ENCODE assay signal across 23 cellular contexts in the genomic region with DNA sequence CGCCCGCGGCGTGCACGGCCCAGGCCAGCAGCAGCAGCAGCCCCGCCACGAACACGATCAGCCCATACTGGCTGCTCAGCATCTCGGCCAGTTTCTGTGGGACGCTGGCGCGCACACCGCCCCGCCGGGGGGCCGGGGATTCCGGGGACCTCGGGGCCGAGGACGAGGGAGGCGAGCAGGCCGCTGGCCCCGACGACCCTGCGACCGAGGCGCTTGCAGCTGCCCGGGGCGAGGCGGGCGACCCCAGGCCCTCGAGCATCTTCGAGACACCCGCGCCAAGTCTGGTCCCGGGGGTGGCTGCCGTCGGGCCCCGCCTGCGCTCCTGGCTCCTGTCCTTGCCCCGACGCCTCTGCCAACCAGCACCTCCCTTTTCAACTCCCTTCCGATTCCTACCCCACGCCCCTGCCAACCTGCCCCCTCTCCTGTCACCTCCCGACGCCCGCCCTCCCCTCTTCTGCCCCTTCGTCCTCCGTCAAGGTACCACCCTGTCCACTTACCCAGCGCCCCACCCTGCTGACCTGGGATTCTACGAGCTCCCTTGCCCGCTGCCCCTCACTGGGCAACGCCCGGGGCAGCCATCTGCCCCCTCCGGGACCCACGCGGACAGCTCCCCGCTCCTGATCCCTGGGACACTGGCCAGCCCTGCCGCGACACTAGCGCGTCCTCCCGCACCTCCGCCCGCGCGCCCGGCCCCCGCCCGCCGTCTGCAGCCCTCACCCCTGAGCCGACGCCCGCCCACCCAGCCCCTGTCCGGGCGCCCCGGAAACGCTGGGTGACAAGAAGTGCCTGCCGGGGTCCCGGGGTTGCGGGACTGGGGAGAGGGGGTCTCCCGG. TPM values are rescaled to one million over a fixed set of nuclear protein-coding genes. Genes with fewer than 3 reads are reported as not detected.
DNase-seq lines count a peak whose midpoint lies in the region; ATAC-seq and TF ChIP-seq lines count a peak whose summit lies in the region.
"Had no signal": no experiment of that assay in that cellular context is flagged by ENCODE, and none has a peak within 500 bp of the region (broad histone marks: within the 10 kb centered on the region; RNA-seq: fewer than 3 reads in every experiment).

A gene with protein sequence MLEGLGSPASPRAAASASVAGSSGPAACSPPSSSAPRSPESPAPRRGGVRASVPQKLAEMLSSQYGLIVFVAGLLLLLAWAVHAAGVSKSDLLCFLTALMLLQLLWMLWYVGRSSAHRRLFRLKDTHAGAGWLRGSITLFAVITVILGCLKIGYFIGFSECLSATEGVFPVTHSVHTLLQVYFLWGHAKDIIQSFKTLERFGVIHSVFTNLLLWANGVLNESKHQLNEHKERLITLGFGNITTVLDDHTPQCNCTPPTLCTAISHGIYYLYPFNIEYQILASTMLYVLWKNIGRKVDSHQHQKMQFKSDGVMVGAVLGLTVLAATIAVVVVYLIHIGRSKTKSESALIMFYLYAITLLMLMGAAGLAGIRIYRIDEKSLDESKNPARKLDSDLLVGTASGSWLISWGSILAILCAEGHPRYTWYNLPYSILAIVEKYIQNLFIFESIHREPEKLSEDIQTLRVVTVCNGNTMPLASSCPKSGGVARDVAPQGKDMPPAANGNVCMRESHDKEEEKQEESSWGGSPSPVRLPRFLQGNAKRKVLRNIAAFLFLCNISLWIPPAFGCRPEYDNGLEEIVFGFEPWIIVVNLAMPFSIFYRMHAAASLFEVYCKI (minus strand): TSS at position 324 of the 833 bp plus-strand sequence. CDS start 65 bp downstream, at position 259.

- no peaks in the 10 kb centered on the region for H3K9me3 Mint-ChIP-seq in stimulated activated naive CD8-positive, alpha-beta T cell treated with anti-CD3 and anti-CD28 coated beads, Interleukin-15, Interleukin-2, amounts not matched to agents 100 ng/mL and 50 ng/mL, for 24 hours
- no peaks in the 10 kb centered on the region for H3K9me3 Mint-ChIP-seq in stimulated activated naive CD8-positive, alpha-beta T cell treated with anti-CD3 and anti-CD28 coated beads, Interleukin-15, amount 100 ng/mL, for 72 hours
- H3K9me3 Mint-ChIP-seq in naive B cell, result peaks cover 3 to 6% (median 5%) of the 10 kb centered on the region in 7 donors
- H3K9me3 Mint-ChIP-seq: activated naive CD4-positive, alpha-beta T cell treated with anti-CD3 and anti-CD28 coated beads for 36 hours; dendritic cell treated with granulocyte-macrophage colony-stimulating factor and Interleukin-4, amounts not matched to agents 40 ng/mL and 50 ng/mL, for 4 days had no signal

- H3K27me3 Mint-ChIP-seq in stimulated activated naive CD8-positive, alpha-beta T cell treated with anti-CD3 and anti-CD28 coated beads, Interleukin-15, Interleukin-2, amounts not matched to agents 100 ng/mL and 50 ng/mL, for 24 hours, result peaks cover 62% of the 10 kb centered on the region
- peaks cover 84% of the 10 kb centered on the region for H3K27me3 Mint-ChIP-seq in stimulated activated naive CD8-positive, alpha-beta T cell treated with anti-CD3 and anti-CD28 coated beads, Interleukin-15, amount 100 ng/mL, for 72 hours
- peaks cover 42 to 78% (median 65%) of the 10 kb centered on the region in 3 donors for H3K27me3 Mint-ChIP-seq in naive B cell

- no peak within 1 kb of the TSS for H3K27ac Mint-ChIP-seq in stimulated activated naive CD8-positive, alpha-beta T cell treated with anti-CD3 and anti-CD28 coated beads, Interleukin-15, Interleukin-2, amounts not matched to agents 100 ng/mL and 50 ng/mL, for 24 hours
- H3K27ac Mint-ChIP-seq in stimulated activated naive CD8-positive, alpha-beta T cell treated with anti-CD3 and anti-CD28 coated beads, Interleukin-15, amount 100 ng/mL, for 72 hours, result no peak within 1 kb of the TSS
- no peak within 1 kb of the TSS for H3K27ac Mint-ChIP-seq in naive B cell
- H3K27ac Mint-ChIP-seq: activated naive CD4-positive, alpha-beta T cell treated with anti-CD3 and anti-CD28 coated beads for 36 hours; dendritic cell treated with granulocyte-macrophage colony-stimulating factor and Interleukin-4, amounts not matched to agents 40 ng/mL and 50 ng/mL, for 4 days; nephron had no signal

- H3K27me3 ChIP-seq in aorta (ENCODE audit: control insufficient read depth in 1 of 2, insufficient read depth in 2 of 2, low read length in 1 of 2) (peaks cover 0 to 4% of the 10 kb centered on the region in 2 donors), GM23248 (replicated peaks; ENCODE audit: insufficient read depth) (peaks cover 15% of the 10 kb centered on the region)

- H3K9me3 ChIP-seq in aorta (ENCODE audit: control insufficient read depth, low read length) (no peaks in the 10 kb centered on the region), GM23248 (ENCODE audit: low read depth) (no peaks in the 10 kb centered on the region)
- H3K9me3 ChIP-seq: gastrocnemius medialis, lower lobe of right lung had no signal

- H3K4me3 ChIP-seq in coronary artery (peak within 1 kb of the TSS; percentile 1), aorta (ENCODE audit: low read length in 2 of 2) (no peak within 1 kb of the TSS), GM23248 (no peak within 1 kb of the TSS; the same call in 1 of the 2 replicates)
- H3K4me3 ChIP-seq: gastrocnemius medialis, lower lobe of right lung had no signal

- in situ Hi-C loops in GM23248 (cut with MboI), result no loop called here

- no peaks in the 10 kb centered on the region for H3K36me3 Mint-ChIP-seq in stimulated activated naive CD8-positive, alpha-beta T cell treated with anti-CD3 and anti-CD28 coated beads, Interleukin-15, Interleukin-2, amounts not matched to agents 100 ng/mL and 50 ng/mL, for 24 hours (ENCODE audit: low read depth)
- peaks cover 0 to 28% of the 10 kb centered on the region in 2 donors for H3K36me3 Mint-ChIP-seq in naive B cell

- TF ChIP-seq CTCF in coronary artery (IDR thresholded peaks at IDR 0.05), result no peak

- H3K4me1 ChIP-seq in aorta (ENCODE audit: control insufficient read depth in 1 of 2, insufficient read depth in 2 of 2, low read length in 2 of 2), result no peaks in the 10 kb centered on the region
- H3K4me1 ChIP-seq in GM23248 (ENCODE audit: insufficient read depth), result no peaks in the 10 kb centered on the region
- H3K4me1 ChIP-seq: gastrocnemius medialis, lower lobe of right lung had no signal

- H4K20me1 ChIP-seq in GM23248 (ENCODE audit: insufficient read depth), result no peaks in the 10 kb centered on the region

- H3K4me3 Mint-ChIP-seq in stimulated activated naive CD8-positive, alpha-beta T cell treated with anti-CD3 and anti-CD28 coated beads, Interleukin-15, Interleukin-2, amounts not matched to agents 100 ng/mL and 50 ng/mL, for 24 hours, result peak within 1 kb of the TSS; percentile 9
- H3K4me3 Mint-ChIP-seq in stimulated activated naive CD8-positive, alpha-beta T cell treated with anti-CD3 and anti-CD28 coated beads, Interleukin-15, amount 100 ng/mL, for 72 hours, result peak within 1 kb of the TSS in 1 of 2 donors; percentile 40
- H3K4me3 Mint-ChIP-seq in naive B cell, result peak within 1 kb of the TSS in 5 of 8 donors; percentile 31 to 73 (median 42)
- H3K4me3 Mint-ChIP-seq: activated naive CD4-positive, alpha-beta T cell treated with anti-CD3 and anti-CD28 coated beads for 36 hours; dendritic cell treated with granulocyte-macrophage colony-stimulating factor and Interleukin-4, amounts not matched to agents 40 ng/mL and 50 ng/mL, for 4 days had no signal

- H3K4me1 Mint-ChIP-seq in stimulated activated naive CD8-positive, alpha-beta T cell treated with anti-CD3 and anti-CD28 coated beads, Interleukin-15, Interleukin-2, amounts not matched to agents 100 ng/mL and 50 ng/mL, for 24 hours (ENCODE audit: low read depth), result peaks cover 8% of the 10 kb centered on the region
- H3K4me1 Mint-ChIP-seq in stimulated activated naive CD8-positive, alpha-beta T cell treated with anti-CD3 and anti-CD28 coated beads, Interleukin-15, amount 100 ng/mL, for 72 hours, result peaks cover 19% of the 10 kb centered on the region
- H3K4me1 Mint-ChIP-seq in naive B cell, result peaks cover 7 to 13% (median 11%) of the 10 kb centered on the region in 3 donors
- H3K4me1 Mint-ChIP-seq: nephron had no signal

- no peak within 1 kb of the TSS for H3K4me2 ChIP-seq in GM23248 (ENCODE audit: unreplicated experiment)

- H3K9ac ChIP-seq in GM23248, result no peak within 1 kb of the TSS

- no peak for DNase-seq in stimulated activated naive CD8-positive, alpha-beta T cell treated with anti-CD3 and anti-CD28 coated beads, Interleukin-15, amount 100 ng/mL, for 72 hours
- DNase-seq in coronary artery (ENCODE audit: low spot score), result no peak
- no peak for DNase-seq in naive B cell
- DNase-seq in aorta, result no peak
- DNase-seq in GM23248, result no peak
- DNase-seq in substantia nigra (lab: John Stamatoyannopoulos, UW), result no peak
- DNase-seq: ACHN; activated naive CD4-positive, alpha-beta T cell treated with anti-CD3 and anti-CD28 coated beads for 36 hours; brain microvascular endothelial cell; DMS79; gastrocnemius medialis; KG1; lower lobe of right lung; MV-4-11; NCI-H187; stimulated activated naive CD4-positive, alpha-beta T cell treated with Interleukin-2 at 50 U/mL for 16 hours; SW 1271; trophoblast cell had no signal

- H3K79me2 ChIP-seq in GM23248 (ENCODE audit: insufficient read depth), result no peaks in the 10 kb centered on the region

- intact Hi-C loops in aorta (cut with DNase I), result no loop called here

- no peaks in the 10 kb centered on the region for H3K9me2 ChIP-seq in GM23248 (ENCODE audit: insufficient read depth)

- H3K36me3 ChIP-seq in aorta (ENCODE audit: control insufficient read depth in 1 of 2, insufficient read depth in 2 of 2, low read length in 1 of 2) (no peaks in the 10 kb centered on the region), GM23248 (ENCODE audit: low read depth) (no peaks in the 10 kb centered on the region)
- H3K36me3 ChIP-seq: brain microvascular endothelial cell, gastrocnemius medialis, lower lobe of right lung had no signal

- ATAC-seq in stimulated activated naive CD8-positive, alpha-beta T cell treated with anti-CD3 and anti-CD28 coated beads, Interleukin-15, amount 100 ng/mL, for 72 hours, result no peak
- ATAC-seq in naive B cell (ENCODE audit: low read depth in 2 of 2) (no peak), HG03342 (IDR thresholded peaks at IDR 0.05; ENCODE audit: unreplicated experiment) (no peak), aorta (ENCODE audit: low FRiP score) (no peak)
- ATAC-seq: gastrocnemius medialis, lower lobe of right lung had no signal

- no peak within 1 kb of the TSS for H2AFZ ChIP-seq in GM23248

- H3F3A ChIP-seq in GM23248 (ENCODE audit: insufficient read depth), result no peaks in the 10 kb centered on the region

- no peak within 1 kb of the TSS for H3K27ac ChIP-seq in coronary artery
- no peak within 1 kb of the TSS for H3K27ac ChIP-seq in aorta (ENCODE audit: low read depth in 1 of 2, low read length in 2 of 2)
- no peak within 1 kb of the TSS for H3K27ac ChIP-seq in GM23248
- no peak within 1 kb of the TSS for H3K27ac ChIP-seq in substantia nigra (ENCODE audit: low read depth, low read length, poor library complexity, severe bottlenecking)
- H3K27ac ChIP-seq: brain microvascular endothelial cell, gastrocnemius medialis, lower lobe of right lung had no signal

- WGBS in aorta, 2 donors, result 8 to 10% methylated on average over 57 to 82 of the region's 82 CpGs
- WGBS in GM23248 (ENCODE audit: low coverage in 1 of 2, low lambda C conversion rate in 2 of 2, missing lambda C conversion rate in 2 of 2), 2 experiments, result 11 to 16% methylated on average over 18 to 59 of the region's 82 CpGs

RNA-seq across cellular contexts. Expression of the gene that starts here (rescaled TPM):
- polyA plus RNA-seq in naive B cell (ENCODE audit: low read depth in 6 of 6) (not detected), aorta (not detected), GM23248 (2016; fragmentation: Nextera tagmentation; extraction: Ambion mirVana) (not detected in 2 replicates)
- total RNA-seq in aorta, result not detected
- not detected in 2 replicates for total RNA-seq in GM23248 (2014; rRNA removed; shearing (Covaris generic))
- total RNA-seq: activated naive CD4-positive, alpha-beta T cell treated with anti-CD3 and anti-CD28 coated beads for 36 hours; gastrocnemius medialis; lower lobe of right lung; NCI-H460 had no signal
